8 cellular contexts compared by ENCODE assay signal in genomic region chr17:79836952-79837887, GRCh38. TPM values are rescaled to one million over a fixed set of nuclear protein-coding genes. Genes with fewer than 3 reads are reported as not detected.
DNase-seq lines count a peak whose midpoint lies in the region; TF ChIP-seq lines count a peak whose summit lies in the region.

No MANE protein-coding gene starts in this region.

- peaks cover 9% of the 10 kb centered on the region for H3K36me3 Mint-ChIP-seq in type B pancreatic cell

- H3K4me3 Mint-ChIP-seq in type B pancreatic cell: peak overlapping the region; percentile 94

- H3K36me3 ChIP-seq in ectodermal cell (ENCODE audit: control insufficient read depth, insufficient read depth, low read length): no peaks in the 10 kb centered on the region

- H3K27me3 ChIP-seq in ectodermal cell (ENCODE audit: control insufficient read depth, insufficient read depth, low read length, poor library complexity, severe bottlenecking) (peaks cover 88% of the 10 kb centered on the region), mononuclear cell (ENCODE audit: insufficient read depth, low read length) (peaks cover 23% of the 10 kb centered on the region)

- no peak for TF ChIP-seq CTCF in type B pancreatic cell (conservative IDR thresholded peaks at IDR 0.05)

- peaks cover 21% of the 10 kb centered on the region for H3K4me1 Mint-ChIP-seq in type B pancreatic cell (ENCODE audit: unreplicated experiment)

- 1% methylated on average over 41 of the region's 41 CpGs for WGBS in ectodermal cell, 2 experiments

- peak; percentile 39 for DNase-seq in DMS53 (lab: John Stamatoyannopoulos, UW)
- DNase-seq in DMS53 treated with DMSO at 0.1 percent for 48 hours (lab: John Stamatoyannopoulos, UW; ENCODE audit: unreplicated experiment): no peak
- DNase-seq in HT-29 (ENCODE audit: low spot score): peak; percentile 91
- peak; percentile 74 for DNase-seq in SW480 (ENCODE audit: low spot score)
- no peak for DNase-seq in type B pancreatic cell (ENCODE audit: extremely low spot score, unreplicated experiment)
- no peak for DNase-seq in NCI-H146 treated with DMSO at 0.1 percent for 48 hours (lab: John Stamatoyannopoulos, UW; ENCODE audit: unreplicated experiment)

- H3K4me1 ChIP-seq in ectodermal cell (ENCODE audit: control insufficient read depth, insufficient read depth, low read length): peaks cover 56% of the 10 kb centered on the region
- peaks cover 68% of the 10 kb centered on the region for H3K4me1 ChIP-seq in mononuclear cell (ENCODE audit: insufficient read depth, low read length)

- H3K9me3 ChIP-seq in ectodermal cell (ENCODE audit: control insufficient read depth, low read length): no peaks in the 10 kb centered on the region
- H3K9me3 ChIP-seq in mononuclear cell (ENCODE audit: low read depth, low read length): no peaks in the 10 kb centered on the region

- H3K27me3 Mint-ChIP-seq in type B pancreatic cell: peaks cover 44% of the 10 kb centered on the region

- H3K4me3 ChIP-seq in ectodermal cell (ENCODE audit: insufficient read depth, low read depth, low read length): peak overlapping the region; percentile 58
- peak overlapping the region; percentile 73 for H3K4me3 ChIP-seq in mononuclear cell (ENCODE audit: low read length)

- H3K27ac Mint-ChIP-seq in type B pancreatic cell: peak overlapping the region; percentile 94

- H3K27ac ChIP-seq in ectodermal cell (ENCODE audit: insufficient read depth, low read depth, low read length, poor library complexity, severe bottlenecking): no peak overlapping the region

- no peaks in the 10 kb centered on the region for H3K9me3 Mint-ChIP-seq in type B pancreatic cell

RNA-seq across cellular contexts. Expression of gene CBX4, which starts 2.0 kb away (rescaled TPM):
- total RNA-seq in HT-29 (2014; rRNA removed; shearing (Covaris generic)): 71.4 and 72.0 TPM in 2 replicates
- polyA plus RNA-seq in ectodermal cell (2013, experiment 1 of 4): 9.8 TPM
- 10.1 TPM for polyA plus RNA-seq in ectodermal cell (2013, experiment 2 of 4)
- polyA plus RNA-seq in ectodermal cell (2013, experiment 3 of 4): 8.3 TPM
- polyA plus RNA-seq in ectodermal cell (2013, experiment 4 of 4): 6.7 TPM
- total RNA-seq in mononuclear cell: 77.2 TPM
- 39.6 and 76.2 TPM in 2 replicates for total RNA-seq in type B pancreatic cell (ENCODE audit: low replicate concordance)

RNA-seq across cellular contexts. Expression of gene CBX8, which starts 40.3 kb away (rescaled TPM):
- total RNA-seq in HT-29 (2014; rRNA removed; shearing (Covaris generic)): 14.4 and 14.9 TPM in 2 replicates
- 10.4 TPM for polyA plus RNA-seq in ectodermal cell (2013, experiment 1 of 4)
- 8.2 TPM for polyA plus RNA-seq in ectodermal cell (2013, experiment 2 of 4)
- 6.6 TPM for polyA plus RNA-seq in ectodermal cell (2013, experiment 3 of 4)
- polyA plus RNA-seq in ectodermal cell (2013, experiment 4 of 4): 7.7 TPM
- total RNA-seq in mononuclear cell (1.2 TPM), type B pancreatic cell (ENCODE audit: low replicate concordance) (13.3 and 16.0 TPM in 2 replicates)

RNA-seq across cellular contexts. Expression of gene CBX2, which starts 59.3 kb away (rescaled TPM):
- total RNA-seq in HT-29 (2014; rRNA removed; shearing (Covaris generic)): 9.5 and 13.4 TPM in 2 replicates
- polyA plus RNA-seq in ectodermal cell (2013, experiment 1 of 4): 131 TPM
- polyA plus RNA-seq in ectodermal cell (2013, experiment 2 of 4): 138 TPM
- polyA plus RNA-seq in ectodermal cell (2013, experiment 3 of 4): 105 TPM
- polyA plus RNA-seq in ectodermal cell (2013, experiment 4 of 4): 110 TPM
- total RNA-seq in mononuclear cell (under 0.01 TPM), type B pancreatic cell (ENCODE audit: low replicate concordance) (21.6 and 72.0 TPM in 2 replicates)

Comparison
In these comparisons a context has a peak if more than half of its experiments do, and no peak if none do; other contexts are left out.
1. DNase-seq: peak in DMS53 (single experiment), HT-29 (single experiment) and SW480 (single experiment); none in DMS53 treated with DMSO at 0.1 percent for 48 hours (single experiment), type B pancreatic cell (single experiment) and NCI-H146 treated with DMSO at 0.1 percent for 48 hours (single experiment).
2. RNA of gene CBX2, which starts 59.3 kb away (total RNA-seq): 21.6 to 72.0 TPM in type B pancreatic cell and 9.5 to 13.4 TPM in HT-29; under 0.01 TPM in mononuclear cell (single experiment); every median in the first group is over 10 times any median in the second.